ENCODE assay signal across 16 cellular contexts in the genomic region with DNA sequence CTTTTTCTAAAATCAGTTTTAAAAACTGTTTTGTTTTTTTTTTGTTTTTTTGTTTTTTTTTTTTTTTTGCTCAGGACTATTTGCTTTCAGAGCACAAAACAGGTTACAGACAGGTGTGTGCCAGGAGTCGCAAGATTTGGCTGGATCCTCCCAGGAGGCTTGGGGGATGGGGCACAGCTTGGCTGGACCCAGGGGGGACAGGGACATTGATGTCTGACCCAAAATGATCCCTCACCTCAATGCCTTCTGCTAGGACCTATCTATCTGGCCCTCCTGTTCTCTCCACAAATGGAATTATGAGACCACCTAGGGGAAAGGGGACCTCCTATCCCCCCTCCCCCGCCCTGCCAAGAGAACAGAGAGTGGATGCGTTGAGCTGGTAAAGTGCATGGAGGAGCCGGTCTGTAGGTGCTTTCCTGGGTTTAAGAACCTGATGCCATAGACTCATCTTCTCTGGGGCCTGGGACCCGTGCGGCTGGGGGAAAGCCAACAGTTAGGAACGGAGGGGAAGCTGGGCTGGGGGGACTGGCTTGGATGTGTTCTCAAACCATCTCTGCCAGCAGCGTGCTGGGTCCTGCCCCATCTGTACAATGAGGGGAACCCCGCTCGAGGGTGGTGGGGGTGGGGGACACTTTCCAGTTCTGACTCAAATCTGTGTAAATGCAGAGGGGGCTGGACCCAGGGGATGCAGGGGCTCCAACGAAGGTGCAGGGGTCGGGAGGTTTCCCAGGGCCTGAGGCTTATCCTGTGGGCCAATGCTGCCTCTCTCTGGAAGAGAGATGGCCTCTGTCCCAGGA. TPM values are rescaled to one million over a fixed set of nuclear protein-coding genes. Genes with fewer than 3 reads are reported as not detected.
A peak's percentile ranks its signal among the peaks of the same experiment; 100 is the strongest.
DNase-seq lines count a peak whose midpoint lies in the region; ATAC-seq, FAIRE-seq and TF ChIP-seq lines count a peak whose summit lies in the region.
"Had no signal": no experiment of that assay in that cellular context is flagged by ENCODE, and none has a peak within 500 bp of the region (broad histone marks: within the 10 kb centered on the region; RNA-seq: fewer than 3 reads in every experiment).

No MANE protein-coding gene starts in this region.

- no peak overlapping the region for H3K9ac ChIP-seq in GM12878 (ENCODE audit: control insufficient read depth, insufficient read depth, low read length)
- H3K9ac ChIP-seq: SK-N-SH had no signal

- H3K9me3 ChIP-seq in RWPE2 (ENCODE audit: severe bottlenecking) (no peaks in the 10 kb centered on the region), GM12878 (replicated peaks; ENCODE audit: control insufficient read depth, insufficient read depth, low read length) (no peaks in the 10 kb centered on the region), stomach (no peaks in the 10 kb centered on the region)
- H3K9me3 ChIP-seq: ascending aorta, gastrocnemius medialis, SK-N-SH, upper lobe of left lung had no signal

- POLR2A ChIA-PET in GM12878 (lab: Charles Lee) = interaction anchor here (0.5 to 1.4 kb wide), 15 partner anchors 12 to 360 kb away, joined by 3 to 7 read pairs (median 4); no protein-coding TSS in a partner anchor

- H3K4me3 ChIP-seq in RWPE2 (ENCODE audit: severe bottlenecking) (no peak overlapping the region), GM12878 (no peak overlapping the region), stomach (no peak overlapping the region)
- H3K4me3 ChIP-seq: ascending aorta, gastrocnemius medialis, upper lobe of left lung had no signal

- no peak overlapping the region for H3K27ac ChIP-seq in RWPE2 (ENCODE audit: poor library complexity, severe bottlenecking)
- H3K27ac ChIP-seq in GM12878 (ENCODE audit: control insufficient read depth, insufficient read depth) = peak overlapping the region; percentile 43; the same call in 1 of the 2 replicates
- no peak overlapping the region for H3K27ac ChIP-seq in stomach
- H3K27ac ChIP-seq: ascending aorta, gastrocnemius medialis, upper lobe of left lung had no signal

- no peaks in the 10 kb centered on the region for H3K36me3 ChIP-seq in RWPE2 (ENCODE audit: low read depth)
- H3K36me3 ChIP-seq in GM12878 (ENCODE audit: control insufficient read depth in 2 of 2, insufficient read depth in 2 of 2, low read length in 1 of 2) = peaks cover 17 to 53% of the 10 kb centered on the region in 2 experiments; a peak in 3 of 4 replicates
- peaks cover 0 to 45% (median 4%) of the 10 kb centered on the region in 4 donors for H3K36me3 ChIP-seq in stomach
- H3K36me3 ChIP-seq: gastrocnemius medialis had no signal

- peak; percentile 66 for DNase-seq in activated CD8-positive, alpha-beta memory T cell treated with anti-CD3 and anti-CD28 coated beads for 24 hours
- no peak for DNase-seq in activated CD8-positive, alpha-beta memory T cell treated with anti-CD3 and anti-CD28 coated beads, Interleukin-2, amount 50 U/mL, for 4 hours
- DNase-seq in RWPE2 (ENCODE audit: low spot score) (peak; percentile 33), GM12878 (ENCODE audit: low read depth, low spot score) (no peak), stomach (peak; percentile 17), NCI-H524 (lab: John Stamatoyannopoulos, UW) (no peak)
- DNase-seq: activated CD4-positive, CD25-positive, alpha-beta regulatory T cell; DMS 273 treated with DMSO at 0.1 percent for 48 hours; gastrocnemius medialis; NCI-H1105; NCI-H82; SK-N-SH had no signal

- no peak for ATAC-seq in RWPE2 (ENCODE audit: low read depth)
- peak; percentile 36 for ATAC-seq in GM12878
- ATAC-seq in GM21526 (IDR thresholded peaks at IDR 0.05; ENCODE audit: low FRiP score, unreplicated experiment) = no peak
- ATAC-seq in HG02759 (IDR thresholded peaks at IDR 0.05; ENCODE audit: unreplicated experiment) = no peak
- ATAC-seq: gastrocnemius medialis had no signal

- no peak for FAIRE-seq in GM12878 (lab: Jason Lieb, UNC)

- CTCF ChIA-PET in GM12878 (lab: Yijun Ruan, JAX) = interaction anchor here (0.6 to 8.0 kb wide), 8 partner anchors 10 to 556 kb away, joined by 3 to 133 read pairs (median 4); a partner anchor contains a TSS

- no peak for TF ChIP-seq CTCF in RWPE2 (IDR thresholded peaks at IDR 0.05; ENCODE audit: poor library complexity, severe bottlenecking)
- TF ChIP-seq CTCF in GM12878 (IDR thresholded peaks at IDR 0.05 in 2 of 3, conservative IDR thresholded peaks at IDR 0.05 in 1 of 3; ENCODE audit: control insufficient read depth in 2 of 3, extremely low read depth in 1 of 3, insufficient read depth in 1 of 3, low read depth in 3 of 3, low read length in 3 of 3) = peak in 1 of 3 experiments; percentile 13; a peak in 1 of 6 replicates
- no peak for TF ChIP-seq CTCF in stomach (IDR thresholded peaks at IDR 0.05)

- TF ChIP-seq EP300 in GM12878 (IDR thresholded peaks at IDR 0.05; ENCODE audit: borderline replicate concordance in 1 of 2, control insufficient read depth in 1 of 2, low read depth in 2 of 2, low read length in 2 of 2) = no peak
- no peak for TF ChIP-seq EP300 in stomach (IDR thresholded peaks at IDR 0.05)

- SMC1A ChIA-PET in GM12878 (lab: Charles Lee; ENCODE audit: uncharacterized antibody, unreplicated experiment) = interaction anchor here (0.6 to 6.5 kb wide), 8 partner anchors 25 to 304 kb away, joined by 3 to 69 read pairs (median 4); no protein-coding TSS in a partner anchor

- TF ChIP-seq POLR2A in GM12878 (IDR thresholded peaks at IDR 0.05; ENCODE audit: low read depth, low read length) = peak; percentile 76
- no peak for TF ChIP-seq POLR2A in stomach (IDR thresholded peaks at IDR 0.05)

- in situ Hi-C loops in GM12878 (cut with MboI) = no loop called here

- no peaks in the 10 kb centered on the region for H3K4me1 ChIP-seq in RWPE2 (ENCODE audit: insufficient read depth, poor library complexity, severe bottlenecking)
- H3K4me1 ChIP-seq in GM12878 (ENCODE audit: control insufficient read depth, insufficient read depth, low read length) = peaks cover 7% of the 10 kb centered on the region
- peaks cover 0 to 10% (median 0%) of the 10 kb centered on the region in 4 donors for H3K4me1 ChIP-seq in stomach
- H3K4me1 ChIP-seq: ascending aorta, gastrocnemius medialis, upper lobe of left lung had no signal

- RAD21 ChIA-PET in GM12878 (lab: Charles Lee; ENCODE audit: unreplicated experiment) = interaction anchor here (0.6 to 4.2 kb wide), 8 partner anchors 19 to 246 kb away, joined by 3 to 42 read pairs (median 5); a partner anchor contains a TSS

- BruUV-seq in GM12878 (replicated peaks; lab: Mats Ljungman, UMichigan) = no TSS peak

- 11% methylated on average over 12 of the region's 12 CpGs for WGBS in GM12878 (ENCODE audit: insufficient coverage, insufficient replicate concordance, low lambda C conversion rate, missing lambda C conversion rate)
- WGBS in stomach, 5 donors = 70 to 80% (median 78%) methylated on average over 10 to 12 of the region's 12 CpGs

- H3K27me3 ChIP-seq in RWPE2 (ENCODE audit: insufficient read depth, poor library complexity, severe bottlenecking) (no peaks in the 10 kb centered on the region), GM12878 (replicated peaks in 1 of 2; ENCODE audit: control insufficient read depth in 2 of 2, insufficient read depth in 2 of 2, low read length in 1 of 2) (no peaks in the 10 kb centered on the region), stomach (peaks cover 0 to 67% (median 6%) of the 10 kb centered on the region in 3 donors)
- H3K27me3 ChIP-seq: ascending aorta, upper lobe of left lung had no signal

- H3K79me2 ChIP-seq in GM12878 (ENCODE audit: control insufficient read depth, insufficient read depth, low read length) = no peaks in the 10 kb centered on the region

- H2AFZ ChIP-seq in GM12878 (ENCODE audit: control insufficient read depth, low read depth, low read length) = no peak overlapping the region

- intact Hi-C loops in GM12878 (cut with micrococcal nuclease; ENCODE audit: unreplicated experiment) (no loop called here), stomach (cut with DNase I; ENCODE audit: low total_unique reads) (no loop called here)

- H4K20me1 ChIP-seq in GM12878 (ENCODE audit: control insufficient read depth, insufficient read depth) = 0 out of 2 replicates have a peak, but pooled peaks cover 7% of the 10 kb centered on the region

- no peak overlapping the region; the same call in 1 of the 2 replicates for H3K4me2 ChIP-seq in GM12878 (ENCODE audit: control insufficient read depth, insufficient read depth)
- H3K4me2 ChIP-seq: SK-N-SH had no signal

- TF ChIP-seq RAD21 in GM12878 (IDR thresholded peaks at IDR 0.05; ENCODE audit: insufficient read depth, low read depth, low read length) = no peak

TF ChIP-seq in GM12878, 131 proteins besides CTCF, POLR2A, EP300 and RAD21 (continues in another document):
- TF ChIP-seq BCL11A (IDR thresholded peaks at IDR 0.05; ENCODE audit: low read depth, low read length) = peak; percentile 45
- TF ChIP-seq TCF12 (IDR thresholded peaks at IDR 0.05; ENCODE audit: low read depth, low read length) = 0 out of 2 replicates have a peak, but pooled peaks have one; percentile 20
- no peak for TF ChIP-seq NR2C2 (IDR thresholded peaks at IDR 0.05; ENCODE audit: borderline replicate concordance, control insufficient read depth, insufficient read length, low read depth)

RNA-seq across cellular contexts. Expression of a gene that starts 28.9 kb away (rescaled TPM):
- total RNA-seq in GM12878 (2013; cell fraction: nucleolus; rRNA removed) = 101 and 106 TPM in 2 replicates
- total RNA-seq in GM12878 (2014; rRNA removed) (25.8 and 33.5 TPM in 2 replicates), GM12878 (2014; rRNA removed; fragmentation: Illumina TruSeq; extraction: Trizol) (18.4 and 19.0 TPM in 2 replicates), GM12878 (2021) (148 and 151 TPM in 2 replicates), stomach (1 to 10 TPM in 3 of 5 donors, under 1 TPM in 1, not detected in 1; 0.29 to 6.1 (median 3.2) TPM)
- 44.1 TPM for polyA plus RNA-seq in GM12878 (2011; ENCODE audit: low read depth)
- polyA plus RNA-seq in GM12878 (2011; rRNA removed) (15.0 and 25.8 TPM in 2 replicates), GM12878 (2014; fragmentation: Illumina TruSeq; extraction: Trizol) (48.8 and 61.7 TPM in 2 replicates), GM12878 (2014; fragmentation: Nextera tagmentation; extraction: Ambion mirVana) (10 to 100 TPM; 21.6 to 26.3 TPM), GM12878 (2014; rRNA removed) (64.7 and 79.6 TPM in 2 replicates), GM12878 (2016; fragmentation: Nextera tagmentation; extraction: Ambion mirVana) (10 to 100 TPM; 29.3 to 34.0 TPM), stomach (1 to 10 TPM; 1.5 to 4.0 (median 2.6) TPM)
- 45.6 and 51.9 TPM in 2 replicates for polyA plus RNA-seq in GM12878 (2011; cell fraction: cytosol; rRNA removed)
- polyA plus RNA-seq in GM12878 (2011; cell fraction: nucleus; rRNA removed) = 72.8 and 112 TPM in 2 replicates
- polyA plus RNA-seq in GM12878 (2012) = 91.6 and 104 TPM in 2 replicates
- 20.0 and 31.7 TPM in 2 replicates for polyA minus RNA-seq in GM12878 (2011; rRNA and poly(A)+ RNA removed)
- 30.6 and 47.6 TPM in 2 replicates for polyA minus RNA-seq in GM12878 (2011; cell fraction: cytosol; rRNA and poly(A)+ RNA removed)
- 30.8 and 46.2 TPM in 2 replicates for polyA minus RNA-seq in GM12878 (2011; cell fraction: nucleus; rRNA and poly(A)+ RNA removed)
- polyA plus RNA-seq: SK-N-SH had no signal

Comparison
In these comparisons a context has a peak if more than half of its experiments do, and no peak if none do; other contexts are left out.
1. DNase-seq: peak in activated CD8-positive, alpha-beta memory T cell treated with anti-CD3 and anti-CD28 coated beads for 24 hours (single experiment), RWPE2 (single experiment) and stomach (single experiment); none in activated CD8-positive, alpha-beta memory T cell treated with anti-CD3 and anti-CD28 coated beads, Interleukin-2, amount 50 U/mL, for 4 hours (single experiment), GM12878 (single experiment) and NCI-H524 (0 of 2).